In the genomic region with DNA sequence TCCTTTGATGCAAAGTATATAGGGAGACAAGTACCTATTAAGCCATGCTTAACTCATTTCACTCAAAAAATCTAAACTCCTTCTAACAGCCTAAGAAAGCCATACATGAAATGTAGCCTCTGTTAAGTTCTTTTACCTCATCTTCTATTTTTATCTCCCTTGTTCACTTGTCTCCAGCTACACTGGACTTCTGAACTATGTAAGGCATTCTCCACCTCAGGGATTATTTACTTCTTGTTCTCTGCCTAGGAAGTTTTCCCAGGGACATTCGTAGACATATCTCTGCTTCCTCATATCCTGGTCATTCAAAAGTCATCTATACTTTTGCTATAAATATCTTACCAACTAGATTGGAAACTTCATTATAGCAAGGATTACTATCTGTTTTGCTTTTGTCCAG, we compare ENCODE assay signal across 28 cellular contexts.
DNase-seq lines count a peak whose midpoint lies in the region; ATAC-seq and TF ChIP-seq lines count a peak whose summit lies in the region.
"Had no signal": no experiment of that assay in that cellular context is flagged by ENCODE, and none has a peak within 500 bp of the region (broad histone marks: within the 10 kb centered on the region; RNA-seq: fewer than 3 reads in every experiment).

No MANE protein-coding gene starts in this region.

- no peak overlapping the region for H2BK5ac ChIP-seq in mesenchymal stem cell (ENCODE audit: low read depth, low read length, poor library complexity, severe bottlenecking)

- no peak overlapping the region for H3K4ac ChIP-seq in mesenchymal stem cell (ENCODE audit: low read depth in 1 of 2, low read length in 2 of 2)

- peaks cover 10% of the 10 kb centered on the region for H3K79me1 ChIP-seq in mesenchymal stem cell (replicated peaks; ENCODE audit: low read length, poor library complexity, severe bottlenecking)

- no peak overlapping the region for H3K4me3 ChIP-seq in brain microvascular endothelial cell (ENCODE audit: low read depth, low read length)
- no peak overlapping the region for H3K4me3 ChIP-seq in mesenchymal stem cell (ENCODE audit: insufficient read depth in 1 of 2, low read depth in 1 of 2, low read length in 2 of 2)
- H3K4me3 ChIP-seq: left lung, Peyer's patch had no signal

- H3K4me1 Mint-ChIP-seq in activated naive CD8-positive, alpha-beta T cell (ENCODE audit: low read depth): peaks cover 12% of the 10 kb centered on the region
- peaks cover 18% of the 10 kb centered on the region for H3K4me1 Mint-ChIP-seq in activated naive CD8-positive, alpha-beta T cell treated with anti-CD3 and anti-CD28 coated beads, Interleukin-2, amount 50 U/mL, for 24 hours
- H3K4me1 Mint-ChIP-seq: stimulated activated memory B cell treated with anti-CD40 and anti-IgM and Interleukin-4, amounts not matched to agents 10 μg/mL and 1 μg/mL and 100 μg/mL, for 72 hours had no signal

- H3K27ac Mint-ChIP-seq in activated naive CD8-positive, alpha-beta T cell: peak overlapping the region; percentile 42
- H3K27ac Mint-ChIP-seq in activated naive CD8-positive, alpha-beta T cell treated with anti-CD3 and anti-CD28 coated beads, Interleukin-2, amount 50 U/mL, for 24 hours: no peak overlapping the region
- H3K27ac Mint-ChIP-seq: activated CD4-positive, alpha-beta T cell treated with anti-CD3 and anti-CD28 coated beads, Interleukin-2, amount 10 ng/mL, durations not matched to agents 24 days and 14 days; activated naive CD8-positive, alpha-beta T cell treated with anti-CD3 and anti-CD28 coated beads, Interleukin-2, amount 10 ng/mL, durations not matched to agents 7 days and 5 days; naive thymus-derived CD8-positive, alpha-beta T cell; stimulated activated memory B cell treated with anti-CD40 and anti-IgM and Interleukin-4, amounts not matched to agents 10 μg/mL and 1 μg/mL and 100 μg/mL, for 72 hours; type B pancreatic cell had no signal

- TF ChIP-seq CTCF in brain microvascular endothelial cell (IDR thresholded peaks at IDR 0.05; ENCODE audit: low read depth, low read length, missing control alignments): no peak

- 29% methylated on average over 1 of the region's 1 CpG for WGBS in mesenchymal stem cell

- no peak overlapping the region for H3K9ac ChIP-seq in mesenchymal stem cell (ENCODE audit: low read length)

- H3K36me3 ChIP-seq in brain microvascular endothelial cell (replicated peaks): peaks cover 2% of the 10 kb centered on the region
- peaks cover 6 to 57% of the 10 kb centered on the region in 2 experiments for H3K36me3 ChIP-seq in mesenchymal stem cell (ENCODE audit: control insufficient read depth in 1 of 2, insufficient read depth in 2 of 2, low read depth in 1 of 2, low read length in 2 of 2)

- H2BK15ac ChIP-seq in mesenchymal stem cell (ENCODE audit: low read depth, poor library complexity, severe bottlenecking): no peak overlapping the region

- ATAC-seq in activated naive CD8-positive, alpha-beta T cell treated with anti-CD3 and anti-CD28 coated beads, Interleukin-2, amount 50 U/mL, for 24 hours: no peak
- ATAC-seq in GM21381 (IDR thresholded peaks at IDR 0.05; ENCODE audit: unreplicated experiment): no peak
- ATAC-seq: left lung; naive thymus-derived CD8-positive, alpha-beta T cell; stimulated activated memory B cell treated with anti-CD40 and anti-IgM and Interleukin-4, amounts not matched to agents 10 μg/mL and 1 μg/mL and 100 μg/mL, for 72 hours had no signal

- no peak overlapping the region for H2BK120ac ChIP-seq in mesenchymal stem cell (ENCODE audit: low read depth, low read length)

- no peak for DNase-seq in activated naive CD8-positive, alpha-beta T cell treated with anti-CD3 and anti-CD28 coated beads, Interleukin-2, amount 50 U/mL, for 24 hours
- peak; percentile 20 for DNase-seq in brain microvascular endothelial cell
- peak; percentile 59 for DNase-seq in mesenchymal stem cell
- DNase-seq in OCI-M1 (lab: John Stamatoyannopoulos, UW): no peak
- no peak for DNase-seq in COR-L47 (lab: John Stamatoyannopoulos, UW)
- no peak for DNase-seq in NCI-H2029 treated with DMSO at 0.1 percent for 48 hours (lab: John Stamatoyannopoulos, UW)
- DNase-seq: activated CD4-positive, alpha-beta T cell treated with anti-CD3 and anti-CD28 coated beads, Interleukin-2, amount 10 ng/mL, durations not matched to agents 24 days and 14 days; activated effector memory CD4-positive, alpha-beta T cell treated with Interleukin-2 at 50 U/mL for 16 hours; activated naive CD8-positive, alpha-beta T cell treated with anti-CD3 and anti-CD28 coated beads, Interleukin-2, amount 10 ng/mL, durations not matched to agents 7 days and 5 days; activated T-cell treated with anti-CD3 and anti-CD28 coated beads, Interleukin-2, amount 50 U/mL, for 1 hour; CD4-positive, alpha-beta memory T cell; effector CD4-positive, alpha-beta T cell; left lung; midbrain; naive thymus-derived CD8-positive, alpha-beta T cell; NCI-H446; NCI-H748 treated with DMSO at 0.1 percent for 48 hours; occipital lobe; Peyer's patch; SIG-M5; stimulated activated CD4-positive, alpha-beta T cell treated with anti-CD3 and anti-CD28 coated beads, Interleukin-15, amount 100 ng/mL, for 24 hours; SW 1271; T-helper 9 cell had no signal

- H3K4me3 Mint-ChIP-seq in activated naive CD8-positive, alpha-beta T cell: no peak overlapping the region
- H3K4me3 Mint-ChIP-seq in activated naive CD8-positive, alpha-beta T cell treated with anti-CD3 and anti-CD28 coated beads, Interleukin-2, amount 50 U/mL, for 24 hours: no peak overlapping the region
- H3K4me3 Mint-ChIP-seq: activated CD4-positive, alpha-beta T cell treated with anti-CD3 and anti-CD28 coated beads, Interleukin-2, amount 10 ng/mL, durations not matched to agents 24 days and 14 days; activated naive CD8-positive, alpha-beta T cell treated with anti-CD3 and anti-CD28 coated beads, Interleukin-2, amount 10 ng/mL, durations not matched to agents 7 days and 5 days; CD4-positive, alpha-beta memory T cell; naive thymus-derived CD8-positive, alpha-beta T cell; stimulated activated memory B cell treated with anti-CD40 and anti-IgM and Interleukin-4, amounts not matched to agents 10 μg/mL and 1 μg/mL and 100 μg/mL, for 72 hours; type B pancreatic cell had no signal

- no peak overlapping the region for H2AK5ac ChIP-seq in mesenchymal stem cell (ENCODE audit: low read length, severe bottlenecking)

- no peak overlapping the region for H2AFZ ChIP-seq in mesenchymal stem cell (ENCODE audit: low read depth, low read length)

- in situ Hi-C loops in brain microvascular endothelial cell (cut with HindIII; ENCODE audit: low pct_ligation_motif_present, low sequenced_read_pairs): no loop called here

- peaks cover 38% of the 10 kb centered on the region for H3K36me3 Mint-ChIP-seq in activated naive CD8-positive, alpha-beta T cell
- peaks cover 66% of the 10 kb centered on the region for H3K36me3 Mint-ChIP-seq in activated naive CD8-positive, alpha-beta T cell treated with anti-CD3 and anti-CD28 coated beads, Interleukin-2, amount 50 U/mL, for 24 hours (ENCODE audit: low read depth)

- H3K27me3 ChIP-seq in brain microvascular endothelial cell (replicated peaks) (no peaks in the 10 kb centered on the region), mesenchymal stem cell (ENCODE audit: control insufficient read depth in 1 of 2, insufficient read depth in 1 of 2, low read length in 2 of 2) (no peaks in the 10 kb centered on the region)
- H3K27me3 ChIP-seq: left lung, Peyer's patch had no signal

- H3K27ac ChIP-seq in brain microvascular endothelial cell (peak overlapping the region; percentile 19), mesenchymal stem cell (ENCODE audit: low read length, poor library complexity, severe bottlenecking) (no peak overlapping the region)
- H3K27ac ChIP-seq: left lung, Peyer's patch, VCaP had no signal

- H3K23ac ChIP-seq in mesenchymal stem cell (ENCODE audit: low read length in 2 of 2): no peak overlapping the region

- H4K91ac ChIP-seq in mesenchymal stem cell (ENCODE audit: low read length): no peak overlapping the region

- H3K4me2 ChIP-seq in mesenchymal stem cell (ENCODE audit: low read length, poor library complexity, severe bottlenecking): no peak overlapping the region

- no peaks in the 10 kb centered on the region for H3K9me3 ChIP-seq in mesenchymal stem cell (ENCODE audit: control insufficient read depth, low read length)
- H3K9me3 ChIP-seq: left lung, Peyer's patch had no signal

- H4K8ac ChIP-seq in mesenchymal stem cell (ENCODE audit: low read length): no peak overlapping the region

- no peaks in the 10 kb centered on the region for H3K27me3 Mint-ChIP-seq in activated naive CD8-positive, alpha-beta T cell
- H3K27me3 Mint-ChIP-seq in activated naive CD8-positive, alpha-beta T cell treated with anti-CD3 and anti-CD28 coated beads, Interleukin-2, amount 50 U/mL, for 24 hours: no peaks in the 10 kb centered on the region
- H3K27me3 Mint-ChIP-seq: activated CD4-positive, alpha-beta T cell treated with anti-CD3 and anti-CD28 coated beads, Interleukin-2, amount 10 ng/mL, durations not matched to agents 24 days and 14 days; activated naive CD8-positive, alpha-beta T cell treated with anti-CD3 and anti-CD28 coated beads, Interleukin-2, amount 10 ng/mL, durations not matched to agents 7 days and 5 days; CD4-positive, alpha-beta memory T cell; stimulated activated memory B cell treated with anti-CD40 and anti-IgM and Interleukin-4, amounts not matched to agents 10 μg/mL and 1 μg/mL and 100 μg/mL, for 72 hours; type B pancreatic cell had no signal

- H3K9me3 Mint-ChIP-seq in activated naive CD8-positive, alpha-beta T cell (ENCODE audit: low read depth): no peaks in the 10 kb centered on the region
- H3K9me3 Mint-ChIP-seq in activated naive CD8-positive, alpha-beta T cell treated with anti-CD3 and anti-CD28 coated beads, Interleukin-2, amount 50 U/mL, for 24 hours: no peaks in the 10 kb centered on the region
- H3K9me3 Mint-ChIP-seq: type B pancreatic cell had no signal

- no peak overlapping the region for H3K18ac ChIP-seq in mesenchymal stem cell (ENCODE audit: low read depth in 1 of 2, low read length in 2 of 2)

- no peak overlapping the region for H2BK12ac ChIP-seq in mesenchymal stem cell (ENCODE audit: low read length in 2 of 2)

- H3K14ac ChIP-seq in mesenchymal stem cell (ENCODE audit: low read length in 2 of 2): no peak overlapping the region

- H3K4me1 ChIP-seq in mesenchymal stem cell (ENCODE audit: control insufficient read depth, insufficient read depth, low read depth, low read length): no peaks in the 10 kb centered on the region
- H3K4me1 ChIP-seq: left lung, Peyer's patch had no signal

Comparison
In these comparisons a context has a peak if more than half of its experiments do, and no peak if none do; other contexts are left out.
1. DNase-seq: peak in brain microvascular endothelial cell (single experiment) and mesenchymal stem cell (single experiment); none in activated naive CD8-positive, alpha-beta T cell treated with anti-CD3 and anti-CD28 coated beads, Interleukin-2, amount 50 U/mL, for 24 hours (single experiment), OCI-M1 (single experiment), COR-L47 (single experiment) and NCI-H2029 treated with DMSO at 0.1 percent for 48 hours (single experiment).